1 cellular context compared by ENCODE assay signal in the genomic region with DNA sequence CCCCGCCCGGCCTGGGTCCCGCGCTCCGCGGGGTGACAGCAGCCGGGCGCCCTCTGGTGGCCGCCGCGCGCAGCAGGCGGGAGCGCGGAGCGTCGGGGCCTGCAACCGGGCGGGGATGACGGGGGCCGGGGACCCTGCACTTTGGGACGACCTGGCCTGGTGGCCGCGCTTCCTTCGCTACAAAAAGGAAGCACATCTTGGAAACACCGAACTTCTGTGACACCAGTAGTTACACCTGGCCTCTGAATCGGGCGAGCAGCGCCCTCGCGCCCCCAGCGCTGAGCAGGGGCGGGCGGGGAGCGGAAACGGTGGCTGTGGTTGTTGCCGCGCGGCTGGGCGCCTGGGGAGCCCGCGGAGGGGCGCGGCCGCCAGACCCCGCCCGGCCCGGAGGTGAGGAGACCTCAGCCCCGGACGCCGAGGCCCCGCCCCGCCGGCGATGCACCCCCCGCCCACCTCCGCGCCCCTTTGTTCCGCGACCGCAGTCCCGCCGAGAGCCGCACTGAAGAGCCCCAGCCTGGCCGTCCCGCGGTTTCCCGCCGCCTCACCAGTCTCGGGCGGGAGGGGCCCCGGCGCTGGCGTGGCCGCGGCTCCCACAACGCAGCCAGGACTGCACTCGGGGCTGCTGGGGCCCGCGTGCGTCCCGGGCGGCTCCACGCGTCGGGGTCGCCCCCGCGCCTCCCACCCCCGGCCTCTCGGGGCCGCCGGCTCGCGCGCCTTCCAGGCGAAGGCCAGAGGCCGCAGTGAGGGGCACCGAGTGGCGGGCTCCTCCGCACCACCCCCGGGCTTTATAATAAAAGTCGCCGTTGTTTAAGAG.
TF ChIP-seq lines count a peak whose summit lies in the region.

No MANE protein-coding gene starts in this region.

TF ChIP-seq in HEK293, 187 proteins besides CTCF, POLR2A, EP300 and RAD21 (continued from another document and continues in another):
- TF ChIP-seq, protein P1, sequence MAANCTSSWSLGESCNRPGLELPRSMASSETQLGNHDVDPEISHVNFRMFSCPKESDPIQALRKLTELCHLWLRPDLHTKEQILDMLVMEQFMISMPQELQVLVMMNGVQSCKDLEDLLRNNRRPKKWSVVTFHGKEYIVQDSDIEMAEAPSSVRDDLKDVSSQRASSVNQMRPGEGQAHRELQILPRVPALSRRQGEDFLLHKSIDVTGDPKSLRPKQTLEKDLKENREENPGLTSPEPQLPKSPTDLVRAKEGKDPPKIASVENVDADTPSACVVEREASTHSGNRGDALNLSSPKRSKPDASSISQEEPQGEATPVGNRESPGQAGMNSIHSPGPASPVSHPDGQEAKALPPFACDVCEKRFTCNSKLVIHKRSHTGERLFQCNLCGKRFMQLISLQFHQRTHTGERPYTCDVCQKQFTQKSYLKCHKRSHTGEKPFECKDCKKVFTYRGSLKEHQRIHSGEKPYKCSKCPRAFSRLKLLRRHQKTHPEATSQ (tag by site-specific recombination; IDR thresholded peaks at IDR 0.05) = peak; percentile 58
- TF ChIP-seq ZNF221 (tag by site-specific recombination; IDR thresholded peaks at IDR 0.05; ENCODE audit: borderline replicate concordance) (0 out of 2 replicates have a peak, but pooled peaks have one; percentile 39), SETDB1 (IDR thresholded peaks at IDR 0.05; ENCODE audit: insufficient read length, low read length) (no peak), ZNF610 (tag by site-specific recombination; IDR thresholded peaks at IDR 0.05; ENCODE audit: borderline replicate concordance) (peak; percentile 68), ZNF549 (tag by site-specific recombination; IDR thresholded peaks at IDR 0.05) (no peak), ZNF350 (tag by site-specific recombination; IDR thresholded peaks at IDR 0.05) (no peak), SP2 (tag by site-specific recombination; IDR thresholded peaks at IDR 0.05) (peak; percentile 34), ZNF426 (tag by site-specific recombination; IDR thresholded peaks at IDR 0.05) (no peak), ZNF510 (tag by site-specific recombination; IDR thresholded peaks at IDR 0.05; ENCODE audit: insufficient replicate concordance) (no peak), ZNF175 (tag by site-specific recombination; IDR thresholded peaks at IDR 0.05) (no peak), ZNF416 (tag by site-specific recombination; IDR thresholded peaks at IDR 0.05) (no peak), ZNF791 (tag by site-specific recombination; IDR thresholded peaks at IDR 0.05) (no peak), KLF10 (tag by site-specific recombination; IDR thresholded peaks at IDR 0.05) (peak; percentile 92), GLIS2 (tag by site-specific recombination; IDR thresholded peaks at IDR 0.05) (peak; percentile 70; the same call in 1 of the 2 replicates), ZNF37A (tag by site-specific recombination; IDR thresholded peaks at IDR 0.05) (no peak; the same call in 1 of the 2 replicates), HOXA7 (CRISPR knock-in tag; IDR thresholded peaks at IDR 0.05; ENCODE audit: borderline replicate concordance) (no peak), ZNF24 (tag by site-specific recombination; IDR thresholded peaks at IDR 0.05) (peak; percentile 62; the same call in 1 of the 2 replicates), ZNF701 (tag by site-specific recombination; IDR thresholded peaks at IDR 0.05) (no peak), ZNF404 (tag by site-specific recombination; IDR thresholded peaks at IDR 0.05) (no peak), ZNF48 (tag by site-specific recombination; IDR thresholded peaks at IDR 0.05) (no peak), ZNF530 (tag by site-specific recombination; IDR thresholded peaks at IDR 0.05; ENCODE audit: low read depth) (no peak), SALL2 (tag by site-specific recombination; IDR thresholded peaks at IDR 0.05; ENCODE audit: borderline replicate concordance) (no peak), ZBTB8A (tag by site-specific recombination; IDR thresholded peaks at IDR 0.05) (peak; percentile 99), ZNF596 (tag by site-specific recombination; IDR thresholded peaks at IDR 0.05) (peak; percentile 56), ZNF571 (tag by site-specific recombination; IDR thresholded peaks at IDR 0.05) (no peak), ZSCAN30 (tag by site-specific recombination; IDR thresholded peaks at IDR 0.05) (peak; percentile 94), ZNF266 (tag by site-specific recombination; IDR thresholded peaks at IDR 0.05; ENCODE audit: low read depth) (no peak), ZFP37 (tag by site-specific recombination; IDR thresholded peaks at IDR 0.05) (peak; percentile 74; the same call in 1 of the 2 replicates), ZNF274 (IDR thresholded peaks at IDR 0.05; ENCODE audit: low read length) (no peak), ZNF274 (tag by site-specific recombination; IDR thresholded peaks at IDR 0.05; ENCODE audit: borderline replicate concordance) (no peak), ZNF133 (tag by site-specific recombination; IDR thresholded peaks at IDR 0.05) (no peak), SCRT1 (tag by site-specific recombination; IDR thresholded peaks at IDR 0.05; ENCODE audit: borderline replicate concordance) (no peak), ZNF239 (tag by site-specific recombination; IDR thresholded peaks at IDR 0.05) (0 out of 2 replicates have a peak, but pooled peaks have one; percentile 1), ZNF157 (tag by site-specific recombination; IDR thresholded peaks at IDR 0.05) (no peak), ZFP69B (tag by site-specific recombination; IDR thresholded peaks at IDR 0.05) (no peak)
- TF ChIP-seq, protein P2, sequence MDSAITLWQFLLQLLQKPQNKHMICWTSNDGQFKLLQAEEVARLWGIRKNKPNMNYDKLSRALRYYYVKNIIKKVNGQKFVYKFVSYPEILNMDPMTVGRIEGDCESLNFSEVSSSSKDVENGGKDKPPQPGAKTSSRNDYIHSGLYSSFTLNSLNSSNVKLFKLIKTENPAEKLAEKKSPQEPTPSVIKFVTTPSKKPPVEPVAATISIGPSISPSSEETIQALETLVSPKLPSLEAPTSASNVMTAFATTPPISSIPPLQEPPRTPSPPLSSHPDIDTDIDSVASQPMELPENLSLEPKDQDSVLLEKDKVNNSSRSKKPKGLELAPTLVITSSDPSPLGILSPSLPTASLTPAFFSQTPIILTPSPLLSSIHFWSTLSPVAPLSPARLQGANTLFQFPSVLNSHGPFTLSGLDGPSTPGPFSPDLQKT (IDR thresholded peaks at IDR 0.05; ENCODE audit: borderline replicate concordance, low read depth, low read length) = no peak; the same call in 1 of the 2 replicates
- TF ChIP-seq, protein P3, sequence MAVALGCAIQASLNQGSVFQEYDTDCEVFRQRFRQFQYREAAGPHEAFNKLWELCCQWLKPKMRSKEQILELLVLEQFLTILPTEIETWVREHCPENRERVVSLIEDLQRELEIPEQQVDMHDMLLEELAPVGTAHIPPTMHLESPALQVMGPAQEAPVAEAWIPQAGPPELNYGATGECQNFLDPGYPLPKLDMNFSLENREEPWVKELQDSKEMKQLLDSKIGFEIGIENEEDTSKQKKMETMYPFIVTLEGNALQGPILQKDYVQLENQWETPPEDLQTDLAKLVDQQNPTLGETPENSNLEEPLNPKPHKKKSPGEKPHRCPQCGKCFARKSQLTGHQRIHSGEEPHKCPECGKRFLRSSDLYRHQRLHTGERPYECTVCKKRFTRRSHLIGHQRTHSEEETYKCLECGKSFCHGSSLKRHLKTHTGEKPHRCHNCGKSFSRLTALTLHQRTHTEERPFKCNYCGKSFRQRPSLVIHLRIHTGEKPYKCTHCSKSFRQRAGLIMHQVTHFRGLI (tag by site-specific recombination; IDR thresholded peaks at IDR 0.05) = peak; percentile 86
- TF ChIP-seq, protein P4, sequence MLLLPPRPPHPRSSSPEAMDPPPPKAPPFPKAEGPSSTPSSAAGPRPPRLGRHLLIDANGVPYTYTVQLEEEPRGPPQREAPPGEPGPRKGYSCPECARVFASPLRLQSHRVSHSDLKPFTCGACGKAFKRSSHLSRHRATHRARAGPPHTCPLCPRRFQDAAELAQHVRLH (tag by site-specific recombination; IDR thresholded peaks at IDR 0.05) = 0 out of 2 replicates have a peak, but pooled peaks have one; percentile 32
- TF ChIP-seq, protein P5, sequence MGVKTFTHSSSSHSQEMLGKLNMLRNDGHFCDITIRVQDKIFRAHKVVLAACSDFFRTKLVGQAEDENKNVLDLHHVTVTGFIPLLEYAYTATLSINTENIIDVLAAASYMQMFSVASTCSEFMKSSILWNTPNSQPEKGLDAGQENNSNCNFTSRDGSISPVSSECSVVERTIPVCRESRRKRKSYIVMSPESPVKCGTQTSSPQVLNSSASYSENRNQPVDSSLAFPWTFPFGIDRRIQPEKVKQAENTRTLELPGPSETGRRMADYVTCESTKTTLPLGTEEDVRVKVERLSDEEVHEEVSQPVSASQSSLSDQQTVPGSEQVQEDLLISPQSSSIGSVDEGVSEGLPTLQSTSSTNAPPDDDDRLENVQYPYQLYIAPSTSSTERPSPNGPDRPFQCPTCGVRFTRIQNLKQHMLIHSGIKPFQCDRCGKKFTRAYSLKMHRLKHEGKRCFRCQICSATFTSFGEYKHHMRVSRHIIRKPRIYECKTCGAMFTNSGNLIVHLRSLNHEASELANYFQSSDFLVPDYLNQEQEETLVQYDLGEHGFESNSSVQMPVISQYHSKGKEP (tag by site-specific recombination; IDR thresholded peaks at IDR 0.05) = peak; percentile 55
- TF ChIP-seq, protein P6, sequence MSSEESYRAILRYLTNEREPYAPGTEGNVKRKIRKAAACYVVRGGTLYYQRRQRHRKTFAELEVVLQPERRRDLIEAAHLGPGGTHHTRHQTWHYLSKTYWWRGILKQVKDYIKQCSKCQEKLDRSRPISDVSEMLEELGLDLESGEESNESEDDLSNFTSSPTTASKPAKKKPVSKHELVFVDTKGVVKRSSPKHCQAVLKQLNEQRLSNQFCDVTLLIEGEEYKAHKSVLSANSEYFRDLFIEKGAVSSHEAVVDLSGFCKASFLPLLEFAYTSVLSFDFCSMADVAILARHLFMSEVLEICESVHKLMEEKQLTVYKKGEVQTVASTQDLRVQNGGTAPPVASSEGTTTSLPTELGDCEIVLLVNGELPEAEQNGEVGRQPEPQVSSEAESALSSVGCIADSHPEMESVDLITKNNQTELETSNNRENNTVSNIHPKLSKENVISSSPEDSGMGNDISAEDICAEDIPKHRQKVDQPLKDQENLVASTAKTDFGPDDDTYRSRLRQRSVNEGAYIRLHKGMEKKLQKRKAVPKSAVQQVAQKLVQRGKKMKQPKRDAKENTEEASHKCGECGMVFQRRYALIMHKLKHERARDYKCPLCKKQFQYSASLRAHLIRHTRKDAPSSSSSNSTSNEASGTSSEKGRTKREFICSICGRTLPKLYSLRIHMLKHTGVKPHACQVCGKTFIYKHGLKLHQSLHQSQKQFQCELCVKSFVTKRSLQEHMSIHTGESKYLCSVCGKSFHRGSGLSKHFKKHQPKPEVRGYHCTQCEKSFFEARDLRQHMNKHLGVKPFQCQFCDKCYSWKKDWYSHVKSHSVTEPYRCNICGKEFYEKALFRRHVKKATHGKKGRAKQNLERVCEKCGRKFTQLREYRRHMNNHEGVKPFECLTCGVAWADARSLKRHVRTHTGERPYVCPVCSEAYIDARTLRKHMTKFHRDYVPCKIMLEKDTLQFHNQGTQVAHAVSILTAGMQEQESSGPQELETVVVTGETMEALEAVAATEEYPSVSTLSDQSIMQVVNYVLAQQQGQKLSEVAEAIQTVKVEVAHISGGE (tag by site-specific recombination; conservative IDR thresholded peaks at IDR 0.05; ENCODE audit: low read depth) = peak; percentile 75
- TF ChIP-seq, protein P7, sequence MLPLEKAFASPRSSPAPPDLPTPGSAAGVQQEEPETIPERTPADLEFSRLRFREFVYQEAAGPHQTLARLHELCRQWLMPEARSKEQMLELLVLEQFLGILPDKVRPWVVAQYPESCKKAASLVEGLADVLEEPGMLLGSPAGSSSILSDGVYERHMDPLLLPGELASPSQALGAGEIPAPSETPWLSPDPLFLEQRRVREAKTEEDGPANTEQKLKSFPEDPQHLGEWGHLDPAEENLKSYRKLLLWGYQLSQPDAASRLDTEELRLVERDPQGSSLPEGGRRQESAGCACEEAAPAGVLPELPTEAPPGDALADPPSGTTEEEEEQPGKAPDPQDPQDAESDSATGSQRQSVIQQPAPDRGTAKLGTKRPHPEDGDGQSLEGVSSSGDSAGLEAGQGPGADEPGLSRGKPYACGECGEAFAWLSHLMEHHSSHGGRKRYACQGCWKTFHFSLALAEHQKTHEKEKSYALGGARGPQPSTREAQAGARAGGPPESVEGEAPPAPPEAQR (tag by site-specific recombination; IDR thresholded peaks at IDR 0.05) = no peak
- TF ChIP-seq, protein P8, sequence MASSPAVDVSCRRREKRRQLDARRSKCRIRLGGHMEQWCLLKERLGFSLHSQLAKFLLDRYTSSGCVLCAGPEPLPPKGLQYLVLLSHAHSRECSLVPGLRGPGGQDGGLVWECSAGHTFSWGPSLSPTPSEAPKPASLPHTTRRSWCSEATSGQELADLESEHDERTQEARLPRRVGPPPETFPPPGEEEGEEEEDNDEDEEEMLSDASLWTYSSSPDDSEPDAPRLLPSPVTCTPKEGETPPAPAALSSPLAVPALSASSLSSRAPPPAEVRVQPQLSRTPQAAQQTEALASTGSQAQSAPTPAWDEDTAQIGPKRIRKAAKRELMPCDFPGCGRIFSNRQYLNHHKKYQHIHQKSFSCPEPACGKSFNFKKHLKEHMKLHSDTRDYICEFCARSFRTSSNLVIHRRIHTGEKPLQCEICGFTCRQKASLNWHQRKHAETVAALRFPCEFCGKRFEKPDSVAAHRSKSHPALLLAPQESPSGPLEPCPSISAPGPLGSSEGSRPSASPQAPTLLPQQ (tag by site-specific recombination; IDR thresholded peaks at IDR 0.05) = peak; percentile 85
- TF ChIP-seq, protein P9, sequence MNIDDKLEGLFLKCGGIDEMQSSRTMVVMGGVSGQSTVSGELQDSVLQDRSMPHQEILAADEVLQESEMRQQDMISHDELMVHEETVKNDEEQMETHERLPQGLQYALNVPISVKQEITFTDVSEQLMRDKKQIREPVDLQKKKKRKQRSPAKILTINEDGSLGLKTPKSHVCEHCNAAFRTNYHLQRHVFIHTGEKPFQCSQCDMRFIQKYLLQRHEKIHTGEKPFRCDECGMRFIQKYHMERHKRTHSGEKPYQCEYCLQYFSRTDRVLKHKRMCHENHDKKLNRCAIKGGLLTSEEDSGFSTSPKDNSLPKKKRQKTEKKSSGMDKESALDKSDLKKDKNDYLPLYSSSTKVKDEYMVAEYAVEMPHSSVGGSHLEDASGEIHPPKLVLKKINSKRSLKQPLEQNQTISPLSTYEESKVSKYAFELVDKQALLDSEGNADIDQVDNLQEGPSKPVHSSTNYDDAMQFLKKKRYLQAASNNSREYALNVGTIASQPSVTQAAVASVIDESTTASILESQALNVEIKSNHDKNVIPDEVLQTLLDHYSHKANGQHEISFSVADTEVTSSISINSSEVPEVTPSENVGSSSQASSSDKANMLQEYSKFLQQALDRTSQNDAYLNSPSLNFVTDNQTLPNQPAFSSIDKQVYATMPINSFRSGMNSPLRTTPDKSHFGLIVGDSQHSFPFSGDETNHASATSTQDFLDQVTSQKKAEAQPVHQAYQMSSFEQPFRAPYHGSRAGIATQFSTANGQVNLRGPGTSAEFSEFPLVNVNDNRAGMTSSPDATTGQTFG (tag by site-specific recombination; IDR thresholded peaks at IDR 0.05; ENCODE audit: borderline replicate concordance) = no peak
- TF ChIP-seq, protein P10, sequence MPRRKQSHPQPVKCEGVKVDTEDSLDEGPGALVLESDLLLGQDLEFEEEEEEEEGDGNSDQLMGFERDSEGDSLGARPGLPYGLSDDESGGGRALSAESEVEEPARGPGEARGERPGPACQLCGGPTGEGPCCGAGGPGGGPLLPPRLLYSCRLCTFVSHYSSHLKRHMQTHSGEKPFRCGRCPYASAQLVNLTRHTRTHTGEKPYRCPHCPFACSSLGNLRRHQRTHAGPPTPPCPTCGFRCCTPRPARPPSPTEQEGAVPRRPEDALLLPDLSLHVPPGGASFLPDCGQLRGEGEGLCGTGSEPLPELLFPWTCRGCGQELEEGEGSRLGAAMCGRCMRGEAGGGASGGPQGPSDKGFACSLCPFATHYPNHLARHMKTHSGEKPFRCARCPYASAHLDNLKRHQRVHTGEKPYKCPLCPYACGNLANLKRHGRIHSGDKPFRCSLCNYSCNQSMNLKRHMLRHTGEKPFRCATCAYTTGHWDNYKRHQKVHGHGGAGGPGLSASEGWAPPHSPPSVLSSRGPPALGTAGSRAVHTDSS (tag by site-specific recombination; IDR thresholded peaks at IDR 0.05) = no peak; the same call in 1 of the 2 replicates
